Comparison of ENCODE assay signal across 13 cellular contexts in genomic region chr7:99381664-99382075, GRCh38. TPM values are rescaled to one million over a fixed set of nuclear protein-coding genes. Genes with fewer than 3 reads are reported as not detected.
DNase-seq lines count a peak whose midpoint lies in the region; ATAC-seq and TF ChIP-seq lines count a peak whose summit lies in the region.
"Had no signal": no experiment of that assay in that cellular context is flagged by ENCODE, and none has a peak within 500 bp of the region (broad histone marks: within the 10 kb centered on the region; RNA-seq: fewer than 3 reads in every experiment).

No MANE protein-coding gene starts in this region.

- H3K36me3 ChIP-seq in cardiac muscle cell (no peaks in the 10 kb centered on the region), SU-DHL-6 (ENCODE audit: low read length) (0 out of 2 replicates have a peak, but pooled peaks cover 2% of the 10 kb centered on the region), thymus (ENCODE audit: control insufficient read depth, insufficient read depth) (peaks cover 12% of the 10 kb centered on the region)

- H3K9ac ChIP-seq in SU-DHL-6 (ENCODE audit: low read length), result peak overlapping the region; percentile 54

- no peak overlapping the region for H2AFZ ChIP-seq in SU-DHL-6 (ENCODE audit: low read depth, low read length, severe bottlenecking)

- peaks cover 0 to 13% (median 8%) of the 10 kb centered on the region in 3 donors for H3K36me3 Mint-ChIP-seq in immature natural killer cell

- H3K27ac ChIP-seq in cardiac muscle cell (peak overlapping the region; percentile 67), SU-DHL-6 (ENCODE audit: low read depth, low read length) (peak overlapping the region; percentile 88), thymus (ENCODE audit: low read depth) (peak overlapping the region; percentile 98)
- H3K27ac ChIP-seq: WERI-Rb-1 had no signal

- intact Hi-C loops in Right ventricle myocardium superior (cut with DNase I), result no loop called here

- no peaks in the 10 kb centered on the region for H3K4me1 ChIP-seq in cardiac muscle cell (ENCODE audit: low read depth)
- H3K4me1 ChIP-seq in thymus (ENCODE audit: control insufficient read depth, insufficient read depth, low read length), result peaks cover 25% of the 10 kb centered on the region

- no peaks in the 10 kb centered on the region for H3K9me3 Mint-ChIP-seq in immature natural killer cell

- H4K20me1 ChIP-seq in SU-DHL-6 (ENCODE audit: low read depth, low read length), result peaks cover 5% of the 10 kb centered on the region; the same call in 1 of the 2 replicates

- ATAC-seq in Right ventricle myocardium superior (ENCODE audit: poor library complexity), result no peak
- ATAC-seq in GM18517 (IDR thresholded peaks at IDR 0.05; ENCODE audit: unreplicated experiment), result no peak

- H3K27ac Mint-ChIP-seq in immature natural killer cell, result peak overlapping the region; percentile 96 to 99 (median 98)
- H3K27ac Mint-ChIP-seq: progenitor cell of endocrine pancreas had no signal

- H3K9me2 ChIP-seq in SU-DHL-6 (replicated peaks; ENCODE audit: insufficient read depth, low read length), result no peaks in the 10 kb centered on the region

- H3K27me3 ChIP-seq in cardiac muscle cell, result no peaks in the 10 kb centered on the region
- no peaks in the 10 kb centered on the region for H3K27me3 ChIP-seq in SU-DHL-6 (ENCODE audit: low read length)
- H3K27me3 ChIP-seq in thymus (ENCODE audit: control insufficient read depth, insufficient read depth), result no peaks in the 10 kb centered on the region

- H3K4me1 Mint-ChIP-seq in immature natural killer cell, result peaks cover 50 to 63% of the 10 kb centered on the region in 2 donors

- H3K9me3 ChIP-seq in cardiac muscle cell (ENCODE audit: low read depth), result no peaks in the 10 kb centered on the region
- no peaks in the 10 kb centered on the region for H3K9me3 ChIP-seq in SU-DHL-6 (ENCODE audit: insufficient read depth, low read length)
- no peaks in the 10 kb centered on the region for H3K9me3 ChIP-seq in thymus (ENCODE audit: control insufficient read depth)

- peak overlapping the region; percentile 80 to 89 (median 84) for H3K4me3 Mint-ChIP-seq in immature natural killer cell

- TF ChIP-seq CTCF in cardiac muscle cell (IDR thresholded peaks at IDR 0.05; ENCODE audit: low read depth, low read length), result no peak
- TF ChIP-seq CTCF in SU-DHL-6 (IDR thresholded peaks at IDR 0.05; ENCODE audit: insufficient read depth, low read length, poor library complexity, severe bottlenecking), result no peak

- peaks cover 24% of the 10 kb centered on the region for H3F3A ChIP-seq in SU-DHL-6 (ENCODE audit: insufficient read depth)

- H3K4me2 ChIP-seq in SU-DHL-6 (ENCODE audit: low read depth, low read length, poor library complexity, severe bottlenecking), result no peak overlapping the region

- H3K79me2 ChIP-seq in SU-DHL-6 (ENCODE audit: insufficient read depth, low read length), result peaks cover 75% of the 10 kb centered on the region

- DNase-seq in cardiac muscle cell (ENCODE audit: low read depth in 1 of 2, low spot score in 1 of 2) (no peak), Right ventricle myocardium superior (no peak), immature natural killer cell (no peak), SW 1271 (lab: John Stamatoyannopoulos, UW) (no peak), LoVo (ENCODE audit: low spot score) (no peak)
- DNase-seq: cerebellar nuclear complex, NCI-H1417 treated with DMSO at 0.1 percent for 48 hours, NCI-H510A, WERI-Rb-1 had no signal

- WGBS in thymus, result 98% methylated on average over 7 of the region's 7 CpGs

- H3K27me3 Mint-ChIP-seq in immature natural killer cell (ENCODE audit: low read depth in 3 of 3), result peaks cover 0 to 7% (median 6%) of the 10 kb centered on the region in 3 donors
- H3K27me3 Mint-ChIP-seq: progenitor cell of endocrine pancreas had no signal

- no peak overlapping the region for H3K4me3 ChIP-seq in cardiac muscle cell
- H3K4me3 ChIP-seq in SU-DHL-6 (ENCODE audit: insufficient read depth, low read length, poor library complexity, severe bottlenecking), result no peak overlapping the region
- no peak overlapping the region for H3K4me3 ChIP-seq in thymus (ENCODE audit: low read length)

RNA-seq across cellular contexts. Expression of gene ARPC1B, which starts 7.1 kb away (rescaled TPM):
- total RNA-seq in cardiac muscle cell, result 38.7 and 61.7 TPM in 2 replicates
- 49.3 and 56.1 TPM in 2 replicates for polyA plus RNA-seq in cardiac muscle cell
- 40.6 TPM for total RNA-seq in Right ventricle myocardium superior
- 100 to 1,000 TPM; 582 to 834 (median 626) TPM for polyA plus RNA-seq in immature natural killer cell
- polyA plus RNA-seq in thymus, result 204 TPM

RNA-seq across cellular contexts. Expression of gene PDAP1, which starts 26.7 kb away (rescaled TPM):
- total RNA-seq in cardiac muscle cell (130 and 181 TPM in 2 replicates), Right ventricle myocardium superior (97.7 TPM)
- polyA plus RNA-seq in cardiac muscle cell (75.1 and 81.0 TPM in 2 replicates), immature natural killer cell (10 to 100 TPM; 20.7 to 43.3 (median 30.0) TPM), thymus (120 TPM)

RNA-seq across cellular contexts. Expression of gene BUD31, which starts 27.1 kb away (rescaled TPM):
- total RNA-seq in cardiac muscle cell (66.9 and 110 TPM in 2 replicates), Right ventricle myocardium superior (31.5 TPM)
- polyA plus RNA-seq in cardiac muscle cell (132 and 193 TPM in 2 replicates), immature natural killer cell (100 to 1,000 TPM; 265 to 362 (median 279) TPM), thymus (123 TPM)

RNA-seq across cellular contexts. Expression of gene ARPC1A, which starts 56.0 kb away (rescaled TPM):
- total RNA-seq in cardiac muscle cell, result 198 and 216 TPM in 2 replicates
- polyA plus RNA-seq in cardiac muscle cell, result 331 and 385 TPM in 2 replicates
- 133 TPM for total RNA-seq in Right ventricle myocardium superior
- 10 to 100 TPM; 26.6 to 49.2 (median 39.5) TPM for polyA plus RNA-seq in immature natural killer cell
- 149 TPM for polyA plus RNA-seq in thymus

RNA-seq across cellular contexts. Expression of gene PTCD1, which starts 56.9 kb away (rescaled TPM):
- total RNA-seq in cardiac muscle cell (13.7 and 27.9 TPM in 2 replicates), Right ventricle myocardium superior (3.0 TPM)
- polyA plus RNA-seq in cardiac muscle cell (6.1 and 7.8 TPM in 2 replicates), immature natural killer cell (1 to 10 TPM in 2 of 3 donors, under 1 TPM in 1; 0.83 to 3.7 (median 1.4) TPM), thymus (2.8 TPM)
